ENCODE assay signal across 17 cellular contexts in genomic region chr3:186053954-186054353, GRCh38. TPM values are rescaled to one million over a fixed set of nuclear protein-coding genes. Genes with fewer than 3 reads are reported as not detected.
A peak's percentile ranks its signal among the peaks of the same experiment; 100 is the strongest.
DNase-seq lines count a peak whose midpoint lies in the region; ATAC-seq, FAIRE-seq and TF ChIP-seq lines count a peak whose summit lies in the region.
"Had no signal": no experiment of that assay in that cellular context is flagged by ENCODE, and none has a peak within 500 bp of the region (broad histone marks: within the 10 kb centered on the region; RNA-seq: fewer than 3 reads in every experiment).

No MANE protein-coding gene starts in this region.

- intact Hi-C loops in head of caudate nucleus (cut with DNase I): no loop called here
- intact Hi-C loops in pancreas (cut with DNase I): no loop called here

- no peaks in the 10 kb centered on the region for H3K9me3 ChIP-seq in pancreas
- H3K9me3 ChIP-seq: ovary, Peyer's patch had no signal

- 89 to 93% methylated on average over 7 of the region's 7 CpGs for WGBS in pancreas, 2 donors

- no peaks in the 10 kb centered on the region for H3K27me3 ChIP-seq in pancreas
- H3K27me3 ChIP-seq: ovary, Peyer's patch had no signal

- peaks cover 33% of the 10 kb centered on the region for H3K36me3 Mint-ChIP-seq in natural killer cell treated with Interleukin-12 subunit alpha and Interleukin-12 subunit beta and Interleukin-15 and Interleukin-18, amount 100 ng/mL, for 72 hours
- H3K36me3 Mint-ChIP-seq: activated naive CD8-positive, alpha-beta T cell treated with anti-CD3 and anti-CD28 coated beads for 36 hours had no signal

- ATAC-seq in natural killer cell treated with Interleukin-12 subunit alpha and Interleukin-12 subunit beta and Interleukin-15 and Interleukin-18, amount 100 ng/mL, for 72 hours: no peak
- ATAC-seq in pancreas: no peak

- H3K27me3 Mint-ChIP-seq in natural killer cell treated with Interleukin-12 subunit alpha and Interleukin-12 subunit beta and Interleukin-15 and Interleukin-18, amount 100 ng/mL, for 72 hours: peaks cover 35 to 53% of the 10 kb centered on the region in 2 donors

- H3K27ac Mint-ChIP-seq in natural killer cell treated with Interleukin-12 subunit alpha and Interleukin-12 subunit beta and Interleukin-15 and Interleukin-18, amount 100 ng/mL, for 72 hours: no peak overlapping the region
- H3K27ac Mint-ChIP-seq: activated naive CD8-positive, alpha-beta T cell treated with anti-CD3 and anti-CD28 coated beads for 36 hours had no signal

- H3K4me3 Mint-ChIP-seq in natural killer cell treated with Interleukin-12 subunit alpha and Interleukin-12 subunit beta and Interleukin-15 and Interleukin-18, amount 100 ng/mL, for 72 hours: no peak overlapping the region
- H3K4me3 Mint-ChIP-seq: activated naive CD8-positive, alpha-beta T cell treated with anti-CD3 and anti-CD28 coated beads for 36 hours had no signal

- H3K9me3 Mint-ChIP-seq in natural killer cell treated with Interleukin-12 subunit alpha and Interleukin-12 subunit beta and Interleukin-15 and Interleukin-18, amount 100 ng/mL, for 72 hours: no peaks in the 10 kb centered on the region
- H3K9me3 Mint-ChIP-seq: activated naive CD8-positive, alpha-beta T cell treated with anti-CD3 and anti-CD28 coated beads for 36 hours had no signal

- DNase-seq in NCI-H1436 (lab: John Stamatoyannopoulos, UW) (peak; percentile 53), NCI-H1436 treated with DMSO at 0.1 percent for 48 hours (lab: John Stamatoyannopoulos, UW) (no peak), amniotic epithelial cell (ENCODE audit: low read depth) (peak; percentile 46), head of caudate nucleus (peak in 23 of 42 donors; percentile 16 to 73 (median 44)), skeletal muscle cell (ENCODE audit: low read depth) (peak; percentile 41), NCI-H128 (lab: John Stamatoyannopoulos, UW; ENCODE audit: unreplicated experiment) (no peak), pancreas (no peak)
- no peak for DNase-seq in natural killer cell treated with Interleukin-12 subunit alpha and Interleukin-12 subunit beta and Interleukin-15 and Interleukin-18, amount 100 ng/mL, for 72 hours (ENCODE audit: low spot score)
- DNase-seq: 8988T; activated CD8-positive, alpha-beta memory T cell treated with anti-CD3 and anti-CD28 coated beads, Interleukin-2, amount 50 U/mL, for 4 hours; activated naive CD8-positive, alpha-beta T cell treated with anti-CD3 and anti-CD28 coated beads for 36 hours; Karpas-422; NCI-H226; ovary; Peyer's patch had no signal

- no peak for TF ChIP-seq CTCF in pancreas (IDR thresholded peaks at IDR 0.05)

- H3K4me1 Mint-ChIP-seq in natural killer cell treated with Interleukin-12 subunit alpha and Interleukin-12 subunit beta and Interleukin-15 and Interleukin-18, amount 100 ng/mL, for 72 hours (ENCODE audit: low read depth in 2 of 2): no peaks in the 10 kb centered on the region
- H3K4me1 Mint-ChIP-seq: activated naive CD8-positive, alpha-beta T cell treated with anti-CD3 and anti-CD28 coated beads for 36 hours had no signal

- FAIRE-seq in pancreas (lab: Jason Lieb, UNC): no peak
- FAIRE-seq: colon, H54 had no signal

- H3K4me1 ChIP-seq in pancreas: no peaks in the 10 kb centered on the region

- peaks cover 0 to 47% (median 7%) of the 10 kb centered on the region in 3 donors for H3K36me3 ChIP-seq in pancreas
- H3K36me3 ChIP-seq: ovary, Peyer's patch had no signal

- no peak overlapping the region for H3K4me3 ChIP-seq in skeletal muscle cell (ENCODE audit: low read depth, low read length)
- no peak overlapping the region for H3K4me3 ChIP-seq in pancreas
- H3K4me3 ChIP-seq: ovary, Peyer's patch had no signal

- H3K27ac ChIP-seq in pancreas: no peak overlapping the region
- H3K27ac ChIP-seq: ovary had no signal

RNA-seq across cellular contexts. Expression of gene ETV5, which starts 54.9 kb away (rescaled TPM):
- total RNA-seq in natural killer cell treated with Interleukin-12 subunit alpha and Interleukin-12 subunit beta and Interleukin-15 and Interleukin-18, amount 100 ng/mL, for 72 hours: 100 to 1,000 TPM in 1 of 2 donors, 10 to 100 TPM in 1; 61.6 to 113 TPM
- 10 to 100 TPM; 17.1 to 58.5 (median 32.0) TPM for total RNA-seq in pancreas
- polyA plus RNA-seq in pancreas: 10 to 100 TPM; 12.2 to 12.9 TPM

Comparison
In these comparisons a context has a peak if more than half of its experiments do, and no peak if none do; other contexts are left out.
1. DNase-seq: peak in NCI-H1436 (single experiment), amniotic epithelial cell (single experiment), head of caudate nucleus (23 of 42) and skeletal muscle cell (single experiment); none in NCI-H1436 treated with DMSO at 0.1 percent for 48 hours (single experiment), natural killer cell treated with Interleukin-12 subunit alpha and Interleukin-12 subunit beta and Interleukin-15 and Interleukin-18, amount 100 ng/mL, for 72 hours (single experiment), NCI-H128 (single experiment) and pancreas (0 of 6).